In the genomic region with DNA sequence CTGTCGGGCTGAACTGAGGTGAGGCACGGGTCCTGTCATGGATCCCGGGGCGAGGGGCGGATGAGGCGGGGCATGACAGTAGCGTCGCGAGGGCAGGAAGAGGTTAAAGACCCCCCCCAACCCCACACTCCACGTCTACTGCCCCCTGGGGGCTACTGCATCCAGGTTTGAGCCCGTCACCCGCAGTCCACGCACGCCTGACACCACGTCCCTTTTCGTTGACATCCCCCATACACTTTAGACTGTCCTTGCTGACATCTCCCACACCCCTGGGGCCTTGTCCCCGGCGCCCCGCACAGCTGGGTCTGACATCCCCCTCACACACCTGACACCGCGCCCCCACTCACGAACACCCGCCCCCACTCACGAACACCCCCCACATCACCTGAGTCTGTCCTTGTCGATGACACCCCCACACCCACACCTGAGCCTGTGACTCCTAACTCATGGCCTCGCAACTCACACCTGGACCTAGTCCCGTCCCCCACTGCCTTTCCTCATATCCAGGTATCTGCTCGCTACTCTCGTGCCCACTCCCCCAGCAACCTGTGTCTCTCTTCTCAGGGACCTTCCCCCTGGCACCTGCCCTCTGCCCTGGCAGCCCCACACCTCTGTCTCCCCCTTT, we compare ENCODE assay signal across 8 cellular contexts. TPM values are rescaled to one million over a fixed set of nuclear protein-coding genes. Genes with fewer than 3 reads are reported as not detected.
A peak's percentile ranks its signal among the peaks of the same experiment; 100 is the strongest.
DNase-seq lines count a peak whose midpoint lies in the region; ATAC-seq and TF ChIP-seq lines count a peak whose summit lies in the region.

No MANE protein-coding gene starts in this region.

- ATAC-seq in mucosa of descending colon: no peak
- no peak for ATAC-seq in GM21786 (IDR thresholded peaks at IDR 0.05; ENCODE audit: unreplicated experiment)
- ATAC-seq in HG03565 (IDR thresholded peaks at IDR 0.05; ENCODE audit: unreplicated experiment): no peak

- TF ChIP-seq CTCF in 22Rv1 (IDR thresholded peaks at IDR 0.05): no peak
- peak; percentile 65 for TF ChIP-seq CTCF in GM12872 (IDR thresholded peaks at IDR 0.05; ENCODE audit: insufficient read depth, low read depth, low read length)
- no peak for TF ChIP-seq CTCF in mucosa of descending colon (IDR thresholded peaks at IDR 0.05)

- H3K4me3 ChIP-seq in mucosa of descending colon: peak overlapping the region; percentile 42

- H3K36me3 ChIP-seq in mucosa of descending colon (ENCODE audit: low read depth): no peaks in the 10 kb centered on the region

- no peaks in the 10 kb centered on the region for H3K9me3 ChIP-seq in mucosa of descending colon

- H3K4me1 ChIP-seq in mucosa of descending colon (ENCODE audit: low read depth): peaks cover 25% of the 10 kb centered on the region

- intact Hi-C loops in mucosa of descending colon (cut with DNase I, micrococcal nuclease): no loop called here

- DNase-seq in NCI-H1694 treated with DMSO at 0.1 percent for 48 hours (lab: John Stamatoyannopoulos, UW) (peak; percentile 61), cerebellar cortex (ENCODE audit: low spot score) (peak; percentile 26), mucosa of descending colon (peak in 1 of 3 donors; percentile 35), NCI-H2081 (lab: John Stamatoyannopoulos, UW) (no peak)

- peak overlapping the region; percentile 73 for H3K27ac ChIP-seq in 22Rv1

RNA-seq across cellular contexts. Expression of a gene that starts 0.4 kb away (rescaled TPM):
- 10 to 100 TPM in 1 of 3 donors, 1 to 10 TPM in 2; 9.4 to 11.7 (median 9.8) TPM for total RNA-seq in mucosa of descending colon

RNA-seq across cellular contexts. Expression of a gene that starts 30.8 kb away (rescaled TPM):
- 10 to 100 TPM; 18.4 to 20.0 (median 19.3) TPM for total RNA-seq in mucosa of descending colon

RNA-seq across cellular contexts. Expression of a gene that starts 30.9 kb away (rescaled TPM):
- total RNA-seq in mucosa of descending colon: 10 to 100 TPM; 65.4 to 93.4 (median 69.8) TPM

Comparison
In these comparisons a context has a peak if more than half of its experiments do, and no peak if none do; other contexts are left out.
1. DNase-seq: peak in NCI-H1694 treated with DMSO at 0.1 percent for 48 hours (single experiment) and cerebellar cortex (single experiment); none in NCI-H2081 (0 of 2).